In genomic region chr20:47758517-47759450, GRCh38 we compare ENCODE assay signal across 19 cellular contexts. TPM values are rescaled to one million over a fixed set of nuclear protein-coding genes. Genes with fewer than 3 reads are reported as not detected.
DNase-seq lines count a peak whose midpoint lies in the region; ATAC-seq and TF ChIP-seq lines count a peak whose summit lies in the region.
"Had no signal": no experiment of that assay in that cellular context is flagged by ENCODE, and none has a peak within 500 bp of the region (broad histone marks: within the 10 kb centered on the region; RNA-seq: fewer than 3 reads in every experiment).

No MANE protein-coding gene starts in this region.

- H3K4me1 ChIP-seq in OCI-LY3 (ENCODE audit: low read length) (peaks cover 32% of the 10 kb centered on the region), mucosa of descending colon (ENCODE audit: low read depth) (no peaks in the 10 kb centered on the region), transverse colon (no peaks in the 10 kb centered on the region)
- H3K4me1 ChIP-seq: Peyer's patch had no signal

- H4K20me1 ChIP-seq in OCI-LY3 (ENCODE audit: insufficient read depth, low read length): no peaks in the 10 kb centered on the region

- in situ Hi-C loops in GM13976 (cut with MboI; ENCODE audit: low sequenced_read_pairs, unreplicated experiment): no loop called here
- in situ Hi-C loops in transverse colon (cut with MboI; ENCODE audit: low pct_ligation_motif_present in 1 of 4, low pct_unique_long_range_greater_than_20kb in 1 of 4, low sequenced_read_pairs in 3 of 4): no loop called here

- intact Hi-C loops in CD14-positive monocyte (cut with micrococcal nuclease): no loop called here
- intact Hi-C loops in mucosa of descending colon (cut with DNase I, micrococcal nuclease): no loop called here
- intact Hi-C loops in transverse colon (cut with DNase I; ENCODE audit: low total_unique reads): no loop called here

- no peak overlapping the region for H3K9ac ChIP-seq in OCI-LY3 (ENCODE audit: low read length)
- H3K9ac ChIP-seq: GM23248, SK-N-SH had no signal

- WGBS in transverse colon (ENCODE audit: low coverage in 1 of 2), 2 donors: 73 to 84% methylated on average over 9 to 21 of the region's 21 CpGs

- peak overlapping the region; percentile 24; the same call in 1 of the 2 replicates for H2AFZ ChIP-seq in OCI-LY3 (ENCODE audit: low read depth, low read length)
- H2AFZ ChIP-seq: GM23248 had no signal

- TF ChIP-seq EP300 in transverse colon (IDR thresholded peaks at IDR 0.05; ENCODE audit: low read depth): no peak

- H3K9me3 ChIP-seq in OCI-LY3 (ENCODE audit: insufficient read depth, low read length) (no peaks in the 10 kb centered on the region), mucosa of descending colon (no peaks in the 10 kb centered on the region), transverse colon (no peaks in the 10 kb centered on the region)
- H3K9me3 ChIP-seq: Peyer's patch, SK-N-SH had no signal

- H3K27ac ChIP-seq in OCI-LY3 (ENCODE audit: low read length) (no peak overlapping the region), transverse colon (no peak overlapping the region)
- H3K27ac ChIP-seq: GM23248, Peyer's patch had no signal

- H3K9me3 Mint-ChIP-seq in CD14-positive monocyte: peaks cover 0 to 1% (median 0%) of the 10 kb centered on the region in 7 donors
- H3K9me3 Mint-ChIP-seq: CD4-positive, CD25-positive, alpha-beta regulatory T cell; T-cell had no signal

- peak overlapping the region in 1 of 2 donors; percentile 39 for H3K4me3 Mint-ChIP-seq in CD14-positive monocyte
- H3K4me3 Mint-ChIP-seq: CD4-positive, CD25-positive, alpha-beta regulatory T cell; T-cell had no signal

- DNase-seq in CD14-positive monocyte (ENCODE audit: low spot score): no peak
- peak; percentile 47 for DNase-seq in GM13976 (ENCODE audit: low spot score)
- no peak for DNase-seq in mucosa of descending colon
- DNase-seq in transverse colon: no peak
- no peak for DNase-seq in islet precursor cell
- DNase-seq: CD4-positive, CD25-positive, alpha-beta regulatory T cell; EL; GM23248; IMR-90; Karpas-422; NCI-H1417 treated with DMSO at 0.1 percent for 48 hours; NCI-H2081; NCI-H510A; Peyer's patch; SHP77; SK-N-SH; T-cell had no signal

- peak overlapping the region; percentile 69 for H3K4me2 ChIP-seq in OCI-LY3 (ENCODE audit: low read length)
- H3K4me2 ChIP-seq: SK-N-SH had no signal

- TF ChIP-seq CTCF in CD14-positive monocyte (IDR thresholded peaks at IDR 0.05) (no peak), GM13976 (IDR thresholded peaks at IDR 0.05; ENCODE audit: borderline replicate concordance, control extremely low read depth, extremely low read depth, insufficient read depth, missing control alignments) (no peak), OCI-LY3 (IDR thresholded peaks at IDR 0.05; ENCODE audit: low read depth, low read length) (peak; percentile 42), mucosa of descending colon (IDR thresholded peaks at IDR 0.05) (no peak), transverse colon (IDR thresholded peaks at IDR 0.05) (no peak)

- H3K36me3 ChIP-seq in OCI-LY3 (replicated peaks; ENCODE audit: low read depth, low read length) (no peaks in the 10 kb centered on the region), mucosa of descending colon (ENCODE audit: low read depth) (no peaks in the 10 kb centered on the region), transverse colon (peaks cover 0 to 3% (median 0%) of the 10 kb centered on the region in 4 donors)

- H3K4me1 Mint-ChIP-seq in CD14-positive monocyte: peaks cover 50% of the 10 kb centered on the region
- H3K4me1 Mint-ChIP-seq: T-cell had no signal

- H3K27me3 Mint-ChIP-seq in CD14-positive monocyte (ENCODE audit: low read depth in 3 of 3): peaks cover 1 to 15% (median 3%) of the 10 kb centered on the region in 3 donors

- ATAC-seq in mucosa of descending colon (peak; percentile 21), GM18868 (IDR thresholded peaks at IDR 0.05; ENCODE audit: unreplicated experiment) (no peak)
- ATAC-seq: T-cell had no signal

- TF ChIP-seq POLR2A in transverse colon (IDR thresholded peaks at IDR 0.05): no peak

- H3K27ac Mint-ChIP-seq in CD14-positive monocyte: peak overlapping the region in 5 of 7 donors; percentile 6 to 70 (median 20)
- H3K27ac Mint-ChIP-seq: T-cell had no signal

- H3K4me3 ChIP-seq in OCI-LY3 (ENCODE audit: low read length) (peak overlapping the region; percentile 45), mucosa of descending colon (no peak overlapping the region), transverse colon (no peak overlapping the region)
- H3K4me3 ChIP-seq: GM23248, Peyer's patch had no signal

- H3K36me3 Mint-ChIP-seq in CD14-positive monocyte: peaks cover 94 to 100% of the 10 kb centered on the region in 2 donors
- H3K36me3 Mint-ChIP-seq: CD4-positive, CD25-positive, alpha-beta regulatory T cell; T-cell had no signal

- no peaks in the 10 kb centered on the region for H3K79me2 ChIP-seq in OCI-LY3 (ENCODE audit: low read length)

- peaks cover 98% of the 10 kb centered on the region for H3K27me3 ChIP-seq in OCI-LY3 (ENCODE audit: low read depth, low read length)
- H3K27me3 ChIP-seq in transverse colon: no peaks in the 10 kb centered on the region
- H3K27me3 ChIP-seq: Peyer's patch had no signal

RNA-seq across cellular contexts. Expression of gene SULF2, which starts 26.5 kb away (rescaled TPM):
- 10 to 100 TPM; 60.3 to 75.5 TPM for polyA plus RNA-seq in CD14-positive monocyte
- total RNA-seq in mucosa of descending colon (100 to 1,000 TPM; 102 to 181 (median 144) TPM), transverse colon (100 to 1,000 TPM; 103 to 257 (median 191) TPM)
- total RNA-seq: CD4-positive, CD25-positive, alpha-beta regulatory T cell had no signal
